ENCODE assay signal across 14 cellular contexts in the genomic region with DNA sequence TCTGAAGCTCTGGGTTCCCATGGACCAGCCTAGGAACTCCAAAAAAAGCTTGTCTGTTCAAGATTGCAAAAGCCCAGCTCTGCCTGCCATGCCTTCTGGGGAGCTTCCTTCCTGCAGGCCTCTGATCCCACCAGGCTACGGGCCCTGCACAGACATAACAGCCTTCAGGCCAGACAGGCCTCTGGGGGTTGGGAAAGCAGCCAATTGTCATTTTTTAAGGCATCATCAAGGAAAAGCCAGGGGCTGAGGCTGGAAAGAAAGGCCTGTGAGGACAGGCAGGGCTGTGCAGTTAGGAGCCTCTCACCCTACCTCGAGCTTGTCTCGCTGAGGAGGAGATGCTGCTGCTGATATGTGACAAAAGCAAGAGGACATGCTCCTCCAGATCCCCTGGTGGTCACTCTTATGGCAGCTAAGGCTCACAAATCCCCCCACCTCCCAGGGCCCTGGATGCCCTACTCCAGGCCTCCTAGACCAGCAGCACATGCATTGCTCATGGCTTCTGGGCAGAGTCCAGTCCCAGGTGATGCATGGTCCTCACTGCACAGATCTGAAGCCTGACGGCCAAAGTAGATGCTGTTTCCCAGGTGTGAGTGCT. TPM values are rescaled to one million over a fixed set of nuclear protein-coding genes. Genes with fewer than 3 reads are reported as not detected.
DNase-seq lines count a peak whose midpoint lies in the region; ATAC-seq, FAIRE-seq and TF ChIP-seq lines count a peak whose summit lies in the region.
"Had no signal": no experiment of that assay in that cellular context is flagged by ENCODE, and none has a peak within 500 bp of the region (broad histone marks: within the 10 kb centered on the region; RNA-seq: fewer than 3 reads in every experiment).

No MANE protein-coding gene starts in this region.

- H3K27ac Mint-ChIP-seq in activated naive CD8-positive, alpha-beta T cell treated with anti-CD3 and anti-CD28 coated beads, Interleukin-2, amount 10 ng/mL, durations not matched to agents 7 days and 5 days = peak overlapping the region; percentile 14
- H3K27ac Mint-ChIP-seq in activated naive CD8-positive, alpha-beta T cell treated with anti-CD3 and anti-CD28 coated beads for 36 hours = no peak overlapping the region

- H4K20me1 ChIP-seq in hepatocyte (ENCODE audit: insufficient read depth, poor library complexity, severe bottlenecking) = no peaks in the 10 kb centered on the region

- H3K36me3 Mint-ChIP-seq in activated naive CD8-positive, alpha-beta T cell treated with anti-CD3 and anti-CD28 coated beads, Interleukin-2, amount 10 ng/mL, durations not matched to agents 7 days and 5 days = peaks cover 7% of the 10 kb centered on the region
- peaks cover 17% of the 10 kb centered on the region for H3K36me3 Mint-ChIP-seq in activated naive CD8-positive, alpha-beta T cell treated with anti-CD3 and anti-CD28 coated beads for 36 hours

- no peak overlapping the region for H3K4me3 Mint-ChIP-seq in activated naive CD8-positive, alpha-beta T cell treated with anti-CD3 and anti-CD28 coated beads, Interleukin-2, amount 10 ng/mL, durations not matched to agents 7 days and 5 days
- no peak overlapping the region for H3K4me3 Mint-ChIP-seq in activated naive CD8-positive, alpha-beta T cell treated with anti-CD3 and anti-CD28 coated beads for 36 hours

- H3K4me2 ChIP-seq in hepatocyte = no peak overlapping the region

- POLR2A ChIA-PET in activated naive CD8-positive, alpha-beta T cell treated with anti-CD3 and anti-CD28 coated beads, Interleukin-2, amount 10 ng/mL, durations not matched to agents 7 days and 5 days (lab: Charles Lee) = interaction anchor here (0.5 kb wide), 1 partner anchor 1450 kb away, joined by 3 read pairs; no protein-coding TSS in a partner anchor

- DNase-seq in activated naive CD8-positive, alpha-beta T cell treated with anti-CD3 and anti-CD28 coated beads, Interleukin-2, amount 10 ng/mL, durations not matched to agents 7 days and 5 days = no peak
- no peak for DNase-seq in activated naive CD8-positive, alpha-beta T cell treated with anti-CD3 and anti-CD28 coated beads for 36 hours
- DNase-seq in SK-N-MC (ENCODE audit: low read depth, low spot score) = no peak
- peak; percentile 36 for DNase-seq in hepatocyte (ENCODE audit: low spot score)
- DNase-seq in urothelium cell line (ENCODE audit: low spot score) = no peak
- no peak for DNase-seq in T1000 (lab: John Stamatoyannopoulos, UW)
- DNase-seq in prostate gland (ENCODE audit: low spot score) = no peak
- DNase-seq: activated naive CD4-positive, alpha-beta T cell treated with Interleukin-2 at 50 U/mL for 16 hours; DND-41; mucosa of descending colon; stimulated activated CD4-positive, alpha-beta T cell treated with anti-CD3 and anti-CD28 coated beads, Interleukin-2, amount 100 ng/mL, for 24 hours had no signal

- peaks cover 3% of the 10 kb centered on the region for H3K9me3 Mint-ChIP-seq in activated naive CD8-positive, alpha-beta T cell treated with anti-CD3 and anti-CD28 coated beads, Interleukin-2, amount 10 ng/mL, durations not matched to agents 7 days and 5 days
- H3K9me3 Mint-ChIP-seq in activated naive CD8-positive, alpha-beta T cell treated with anti-CD3 and anti-CD28 coated beads for 36 hours = peaks cover 4% of the 10 kb centered on the region

- H3K4me1 ChIP-seq in hepatocyte (ENCODE audit: insufficient read depth) = no peaks in the 10 kb centered on the region
- H3K4me1 ChIP-seq in prostate gland (replicated peaks) = no peaks in the 10 kb centered on the region
- H3K4me1 ChIP-seq: HAP-1 had no signal

- no peak overlapping the region for H3K4me3 ChIP-seq in SK-N-MC
- no peak overlapping the region for H3K4me3 ChIP-seq in hepatocyte
- no peak overlapping the region for H3K4me3 ChIP-seq in prostate gland
- H3K4me3 ChIP-seq: HAP-1, mucosa of descending colon had no signal

- no peak for TF ChIP-seq POLR2A in prostate gland (IDR thresholded peaks at IDR 0.05)

- H3K36me3 ChIP-seq in SK-N-MC (ENCODE audit: insufficient read depth, low read length) (no peaks in the 10 kb centered on the region), hepatocyte (replicated peaks; ENCODE audit: insufficient read depth, low read depth) (no peaks in the 10 kb centered on the region), prostate gland (no peaks in the 10 kb centered on the region)
- H3K36me3 ChIP-seq: HAP-1 had no signal

- H3K27ac ChIP-seq in SK-N-MC (peak overlapping the region; percentile 69), hepatocyte (no peak overlapping the region), prostate gland (no peak overlapping the region)

- TF ChIP-seq CTCF in hepatocyte (IDR thresholded peaks at IDR 0.05; ENCODE audit: poor library complexity) (no peak), prostate gland (IDR thresholded peaks at IDR 0.05) (no peak)

- no peak overlapping the region for H2AFZ ChIP-seq in hepatocyte

- H3K27me3 ChIP-seq in hepatocyte (no peaks in the 10 kb centered on the region), prostate gland (replicated peaks; ENCODE audit: insufficient read depth) (no peaks in the 10 kb centered on the region)

- peaks cover 48% of the 10 kb centered on the region for H3K4me1 Mint-ChIP-seq in activated naive CD8-positive, alpha-beta T cell treated with anti-CD3 and anti-CD28 coated beads, Interleukin-2, amount 10 ng/mL, durations not matched to agents 7 days and 5 days
- peaks cover 61% of the 10 kb centered on the region for H3K4me1 Mint-ChIP-seq in activated naive CD8-positive, alpha-beta T cell treated with anti-CD3 and anti-CD28 coated beads for 36 hours

- intact Hi-C loops in prostate gland (cut with DNase I) = no loop called here

- H3K9me3 ChIP-seq in SK-N-MC (ENCODE audit: low read depth, low read length) (no peaks in the 10 kb centered on the region), hepatocyte (ENCODE audit: low read depth) (no peaks in the 10 kb centered on the region), prostate gland (no peaks in the 10 kb centered on the region)
- H3K9me3 ChIP-seq: HAP-1, mucosa of descending colon had no signal

- peak; percentile 44 for FAIRE-seq in urothelium cell line (lab: Jason Lieb, UNC)
- FAIRE-seq: RCC 7860 had no signal

- H3K79me2 ChIP-seq in hepatocyte = no peaks in the 10 kb centered on the region

- peaks cover 2% of the 10 kb centered on the region for H3K27me3 Mint-ChIP-seq in activated naive CD8-positive, alpha-beta T cell treated with anti-CD3 and anti-CD28 coated beads, Interleukin-2, amount 10 ng/mL, durations not matched to agents 7 days and 5 days
- no peaks in the 10 kb centered on the region for H3K27me3 Mint-ChIP-seq in activated naive CD8-positive, alpha-beta T cell treated with anti-CD3 and anti-CD28 coated beads for 36 hours

- no peaks in the 10 kb centered on the region for H3K9me2 ChIP-seq in hepatocyte (replicated peaks; ENCODE audit: insufficient read depth)

- no peak for ATAC-seq in activated naive CD8-positive, alpha-beta T cell treated with anti-CD3 and anti-CD28 coated beads, Interleukin-2, amount 10 ng/mL, durations not matched to agents 7 days and 5 days (ENCODE audit: low read depth)
- no peak for ATAC-seq in HG02884 (IDR thresholded peaks at IDR 0.05; ENCODE audit: unreplicated experiment)
- ATAC-seq: mucosa of descending colon had no signal

- 67% methylated on average over 4 of the region's 4 CpGs for WGBS in hepatocyte (ENCODE audit: low lambda C conversion rate, missing lambda C conversion rate)
- 50% methylated on average over 4 of the region's 4 CpGs for WGBS in prostate gland

- H3K9ac ChIP-seq in SK-N-MC (ENCODE audit: insufficient read length) = no peak overlapping the region

RNA-seq across cellular contexts. Expression of a gene that starts 2.9 kb away (rescaled TPM):
- total RNA-seq in activated naive CD8-positive, alpha-beta T cell treated with anti-CD3 and anti-CD28 coated beads, Interleukin-2, amount 10 ng/mL, durations not matched to agents 7 days and 5 days = 10 to 100 TPM; 20.0 to 20.9 TPM
- 1 to 10 TPM; 3.1 to 3.5 TPM for total RNA-seq in activated naive CD8-positive, alpha-beta T cell treated with anti-CD3 and anti-CD28 coated beads for 36 hours
- total RNA-seq in hepatocyte = 11.7 and 18.3 TPM in 2 replicates
- polyA plus RNA-seq in hepatocyte = 19.8 and 25.6 TPM in 2 replicates
- total RNA-seq in prostate gland = 10 to 100 TPM in 1 of 2 donors, 1 to 10 TPM in 1; 5.7 to 85.4 TPM

RNA-seq across cellular contexts. Expression of a gene that starts 47.5 kb away (rescaled TPM):
- 1 to 10 TPM in 1 of 2 experiments, under 1 TPM in 1; 0.68 to 1.0 TPM for total RNA-seq in activated naive CD8-positive, alpha-beta T cell treated with anti-CD3 and anti-CD28 coated beads, Interleukin-2, amount 10 ng/mL, durations not matched to agents 7 days and 5 days
- 1 to 10 TPM; 2.4 to 3.3 TPM for total RNA-seq in activated naive CD8-positive, alpha-beta T cell treated with anti-CD3 and anti-CD28 coated beads for 36 hours
- total RNA-seq in hepatocyte (17.1 and 19.5 TPM in 2 replicates), prostate gland (10 to 100 TPM; 57.9 to 92.7 TPM)
- polyA plus RNA-seq in hepatocyte = 12.8 and 16.9 TPM in 2 replicates
